In the genomic region with DNA sequence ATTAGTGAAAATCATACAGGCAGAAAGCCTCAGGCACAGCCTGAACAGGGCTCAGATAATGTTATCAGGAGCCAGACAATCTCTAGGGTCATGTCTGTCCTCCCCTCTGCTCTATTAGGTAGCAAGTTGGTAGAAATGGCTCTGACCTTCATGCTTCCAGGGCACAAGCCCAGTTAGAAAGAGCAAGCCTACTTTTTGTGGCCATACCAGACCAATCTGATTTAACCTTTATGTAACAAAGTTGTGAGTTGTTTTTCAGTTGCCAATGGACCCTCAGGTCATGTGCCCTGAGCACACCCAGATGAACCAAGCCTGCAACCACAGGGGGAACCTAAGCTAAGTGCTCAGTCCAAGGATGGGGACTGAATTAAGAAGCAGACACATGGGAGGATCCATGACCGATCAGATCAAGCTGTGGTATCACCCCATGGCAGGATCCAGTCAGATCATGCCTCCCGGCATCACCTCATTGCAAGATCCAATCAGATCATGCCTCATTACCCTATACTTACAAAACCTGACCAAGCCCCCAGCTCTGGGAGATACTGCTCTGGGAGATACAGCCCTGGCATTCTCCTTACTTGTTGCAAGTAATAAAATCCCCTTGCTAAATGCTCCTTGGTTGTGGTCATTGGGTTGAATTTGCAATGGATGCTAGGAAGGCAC, we compare ENCODE assay signal across 1 cellular context.
TF ChIP-seq lines count a peak whose summit lies in the region.

No MANE protein-coding gene starts in this region.

TF ChIP-seq in K562, 482 proteins besides CTCF, POLR2A, EP300 and RAD21 (continued from another document and continues in another):
- no peak for TF ChIP-seq NKRF (IDR thresholded peaks at IDR 0.05; ENCODE audit: borderline replicate concordance)
- TF ChIP-seq PRMT5 (CRISPR knock-in tag; IDR thresholded peaks at IDR 0.05): no peak
- TF ChIP-seq, protein P1, sequence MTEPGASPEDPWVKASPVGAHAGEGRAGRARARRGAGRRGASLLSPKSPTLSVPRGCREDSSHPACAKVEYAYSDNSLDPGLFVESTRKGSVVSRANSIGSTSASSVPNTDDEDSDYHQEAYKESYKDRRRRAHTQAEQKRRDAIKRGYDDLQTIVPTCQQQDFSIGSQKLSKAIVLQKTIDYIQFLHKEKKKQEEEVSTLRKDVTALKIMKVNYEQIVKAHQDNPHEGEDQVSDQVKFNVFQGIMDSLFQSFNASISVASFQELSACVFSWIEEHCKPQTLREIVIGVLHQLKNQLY (CRISPR knock-in tag; conservative IDR thresholded peaks at IDR 0.05): no peak
- peak; percentile 55; the same call in 1 of the 2 replicates for TF ChIP-seq L3MBTL2 (IDR thresholded peaks at IDR 0.05)
- TF ChIP-seq PHB (CRISPR knock-in tag; IDR thresholded peaks at IDR 0.05): no peak
- no peak for TF ChIP-seq TFAM (CRISPR knock-in tag; conservative IDR thresholded peaks at IDR 0.05)
- no peak for TF ChIP-seq SP2 (IDR thresholded peaks at IDR 0.05; ENCODE audit: extremely low read depth, low read depth, low read length, poor library complexity, severe bottlenecking)
- peak; percentile 47 for TF ChIP-seq TAL1 (IDR thresholded peaks at IDR 0.05)
- TF ChIP-seq ATF7 (IDR thresholded peaks at IDR 0.05): peak; percentile 55; the same call in 1 of the 2 replicates
- TF ChIP-seq ZNF140 (CRISPR knock-in tag; IDR thresholded peaks at IDR 0.05): no peak
- TF ChIP-seq SRSF7 (optimal IDR thresholded peaks at IDR 0.05; ENCODE audit: low read depth, low read length): no peak
- TF ChIP-seq, protein P2, sequence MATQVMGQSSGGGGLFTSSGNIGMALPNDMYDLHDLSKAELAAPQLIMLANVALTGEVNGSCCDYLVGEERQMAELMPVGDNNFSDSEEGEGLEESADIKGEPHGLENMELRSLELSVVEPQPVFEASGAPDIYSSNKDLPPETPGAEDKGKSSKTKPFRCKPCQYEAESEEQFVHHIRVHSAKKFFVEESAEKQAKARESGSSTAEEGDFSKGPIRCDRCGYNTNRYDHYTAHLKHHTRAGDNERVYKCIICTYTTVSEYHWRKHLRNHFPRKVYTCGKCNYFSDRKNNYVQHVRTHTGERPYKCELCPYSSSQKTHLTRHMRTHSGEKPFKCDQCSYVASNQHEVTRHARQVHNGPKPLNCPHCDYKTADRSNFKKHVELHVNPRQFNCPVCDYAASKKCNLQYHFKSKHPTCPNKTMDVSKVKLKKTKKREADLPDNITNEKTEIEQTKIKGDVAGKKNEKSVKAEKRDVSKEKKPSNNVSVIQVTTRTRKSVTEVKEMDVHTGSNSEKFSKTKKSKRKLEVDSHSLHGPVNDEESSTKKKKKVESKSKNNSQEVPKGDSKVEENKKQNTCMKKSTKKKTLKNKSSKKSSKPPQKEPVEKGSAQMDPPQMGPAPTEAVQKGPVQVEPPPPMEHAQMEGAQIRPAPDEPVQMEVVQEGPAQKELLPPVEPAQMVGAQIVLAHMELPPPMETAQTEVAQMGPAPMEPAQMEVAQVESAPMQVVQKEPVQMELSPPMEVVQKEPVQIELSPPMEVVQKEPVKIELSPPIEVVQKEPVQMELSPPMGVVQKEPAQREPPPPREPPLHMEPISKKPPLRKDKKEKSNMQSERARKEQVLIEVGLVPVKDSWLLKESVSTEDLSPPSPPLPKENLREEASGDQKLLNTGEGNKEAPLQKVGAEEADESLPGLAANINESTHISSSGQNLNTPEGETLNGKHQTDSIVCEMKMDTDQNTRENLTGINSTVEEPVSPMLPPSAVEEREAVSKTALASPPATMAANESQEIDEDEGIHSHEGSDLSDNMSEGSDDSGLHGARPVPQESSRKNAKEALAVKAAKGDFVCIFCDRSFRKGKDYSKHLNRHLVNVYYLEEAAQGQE (CRISPR knock-in tag; IDR thresholded peaks at IDR 0.05; ENCODE audit: low read depth): no peak
- peak; percentile 54; the same call in 1 of the 2 replicates for TF ChIP-seq CC2D1A (IDR thresholded peaks at IDR 0.05)
- TF ChIP-seq MTA1 (IDR thresholded peaks at IDR 0.05; ENCODE audit: borderline replicate concordance): no peak; the same call in 1 of the 2 replicates
- TF ChIP-seq RBFOX2 (IDR thresholded peaks at IDR 0.05; ENCODE audit: low read depth, low read length): 0 out of 2 replicates have a peak, but pooled peaks have one; percentile 17
- no peak for TF ChIP-seq MECOM (CRISPR knock-in tag; IDR thresholded peaks at IDR 0.05)
- TF ChIP-seq BDP1 (IDR thresholded peaks at IDR 0.05; ENCODE audit: insufficient read depth, insufficient read length): no peak
- peak; percentile 9 for TF ChIP-seq MEIS2 (IDR thresholded peaks at IDR 0.05; ENCODE audit: partially characterized antibody)
- peak; percentile 48; the same call in 1 of the 2 replicates for TF ChIP-seq MYC (IDR thresholded peaks at IDR 0.05; ENCODE audit: low read depth, low read length)
- no peak for TF ChIP-seq MYC (CRISPR knock-in tag; IDR thresholded peaks at IDR 0.05; ENCODE audit: borderline replicate concordance, low read depth)
- TF ChIP-seq SMARCA4 (IDR thresholded peaks at IDR 0.05): 0 out of 2 replicates have a peak, but pooled peaks have one; percentile 27
- TF ChIP-seq, protein P3, sequence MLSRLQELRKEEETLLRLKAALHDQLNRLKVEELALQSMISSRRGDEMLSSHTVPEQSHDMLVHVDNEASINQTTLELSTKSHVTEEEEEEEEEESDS (CRISPR knock-in tag; IDR thresholded peaks at IDR 0.05): no peak
- TF ChIP-seq RCOR1 (IDR thresholded peaks at IDR 0.05; ENCODE audit: borderline replicate concordance in 1 of 2, low read depth in 2 of 2, low read length in 2 of 2): peak in 1 of 2 experiments; percentile 13; a peak in 1 of 4 replicates
- TF ChIP-seq, protein P4, sequence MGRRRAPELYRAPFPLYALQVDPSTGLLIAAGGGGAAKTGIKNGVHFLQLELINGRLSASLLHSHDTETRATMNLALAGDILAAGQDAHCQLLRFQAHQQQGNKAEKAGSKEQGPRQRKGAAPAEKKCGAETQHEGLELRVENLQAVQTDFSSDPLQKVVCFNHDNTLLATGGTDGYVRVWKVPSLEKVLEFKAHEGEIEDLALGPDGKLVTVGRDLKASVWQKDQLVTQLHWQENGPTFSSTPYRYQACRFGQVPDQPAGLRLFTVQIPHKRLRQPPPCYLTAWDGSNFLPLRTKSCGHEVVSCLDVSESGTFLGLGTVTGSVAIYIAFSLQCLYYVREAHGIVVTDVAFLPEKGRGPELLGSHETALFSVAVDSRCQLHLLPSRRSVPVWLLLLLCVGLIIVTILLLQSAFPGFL (CRISPR knock-in tag; IDR thresholded peaks at IDR 0.05): 0 out of 2 replicates have a peak, but pooled peaks have one; percentile 34
- TF ChIP-seq NFIC (IDR thresholded peaks at IDR 0.05): 0 out of 2 replicates have a peak, but pooled peaks have one; percentile 2
- TF ChIP-seq, protein P5, sequence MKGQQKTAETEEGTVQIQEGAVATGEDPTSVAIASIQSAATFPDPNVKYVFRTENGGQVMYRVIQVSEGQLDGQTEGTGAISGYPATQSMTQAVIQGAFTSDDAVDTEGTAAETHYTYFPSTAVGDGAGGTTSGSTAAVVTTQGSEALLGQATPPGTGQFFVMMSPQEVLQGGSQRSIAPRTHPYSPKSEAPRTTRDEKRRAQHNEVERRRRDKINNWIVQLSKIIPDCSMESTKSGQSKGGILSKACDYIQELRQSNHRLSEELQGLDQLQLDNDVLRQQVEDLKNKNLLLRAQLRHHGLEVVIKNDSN (CRISPR knock-in tag; IDR thresholded peaks at IDR 0.05): peak; percentile 71
- peak in 1 of 2 experiments; percentile 56; a peak in 1 of 4 replicates for TF ChIP-seq TRIM24 (IDR thresholded peaks at IDR 0.05)
- TF ChIP-seq, protein P6, sequence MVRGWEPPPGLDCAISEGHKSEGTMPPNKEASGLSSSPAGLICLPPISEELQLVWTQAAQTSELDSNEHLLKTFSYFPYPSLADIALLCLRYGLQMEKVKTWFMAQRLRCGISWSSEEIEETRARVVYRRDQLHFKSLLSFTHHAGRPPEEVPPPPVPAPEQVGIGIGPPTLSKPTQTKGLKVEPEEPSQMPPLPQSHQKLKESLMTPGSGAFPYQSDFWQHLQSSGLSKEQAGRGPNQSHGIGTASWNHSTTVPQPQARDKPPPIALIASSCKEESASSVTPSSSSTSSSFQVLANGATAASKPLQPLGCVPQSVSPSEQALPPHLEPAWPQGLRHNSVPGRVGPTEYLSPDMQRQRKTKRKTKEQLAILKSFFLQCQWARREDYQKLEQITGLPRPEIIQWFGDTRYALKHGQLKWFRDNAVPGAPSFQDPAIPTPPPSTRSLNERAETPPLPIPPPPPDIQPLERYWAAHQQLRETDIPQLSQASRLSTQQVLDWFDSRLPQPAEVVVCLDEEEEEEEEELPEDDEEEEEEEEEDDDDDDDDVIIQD (CRISPR knock-in tag; IDR thresholded peaks at IDR 0.05): no peak
- TF ChIP-seq, protein P7, sequence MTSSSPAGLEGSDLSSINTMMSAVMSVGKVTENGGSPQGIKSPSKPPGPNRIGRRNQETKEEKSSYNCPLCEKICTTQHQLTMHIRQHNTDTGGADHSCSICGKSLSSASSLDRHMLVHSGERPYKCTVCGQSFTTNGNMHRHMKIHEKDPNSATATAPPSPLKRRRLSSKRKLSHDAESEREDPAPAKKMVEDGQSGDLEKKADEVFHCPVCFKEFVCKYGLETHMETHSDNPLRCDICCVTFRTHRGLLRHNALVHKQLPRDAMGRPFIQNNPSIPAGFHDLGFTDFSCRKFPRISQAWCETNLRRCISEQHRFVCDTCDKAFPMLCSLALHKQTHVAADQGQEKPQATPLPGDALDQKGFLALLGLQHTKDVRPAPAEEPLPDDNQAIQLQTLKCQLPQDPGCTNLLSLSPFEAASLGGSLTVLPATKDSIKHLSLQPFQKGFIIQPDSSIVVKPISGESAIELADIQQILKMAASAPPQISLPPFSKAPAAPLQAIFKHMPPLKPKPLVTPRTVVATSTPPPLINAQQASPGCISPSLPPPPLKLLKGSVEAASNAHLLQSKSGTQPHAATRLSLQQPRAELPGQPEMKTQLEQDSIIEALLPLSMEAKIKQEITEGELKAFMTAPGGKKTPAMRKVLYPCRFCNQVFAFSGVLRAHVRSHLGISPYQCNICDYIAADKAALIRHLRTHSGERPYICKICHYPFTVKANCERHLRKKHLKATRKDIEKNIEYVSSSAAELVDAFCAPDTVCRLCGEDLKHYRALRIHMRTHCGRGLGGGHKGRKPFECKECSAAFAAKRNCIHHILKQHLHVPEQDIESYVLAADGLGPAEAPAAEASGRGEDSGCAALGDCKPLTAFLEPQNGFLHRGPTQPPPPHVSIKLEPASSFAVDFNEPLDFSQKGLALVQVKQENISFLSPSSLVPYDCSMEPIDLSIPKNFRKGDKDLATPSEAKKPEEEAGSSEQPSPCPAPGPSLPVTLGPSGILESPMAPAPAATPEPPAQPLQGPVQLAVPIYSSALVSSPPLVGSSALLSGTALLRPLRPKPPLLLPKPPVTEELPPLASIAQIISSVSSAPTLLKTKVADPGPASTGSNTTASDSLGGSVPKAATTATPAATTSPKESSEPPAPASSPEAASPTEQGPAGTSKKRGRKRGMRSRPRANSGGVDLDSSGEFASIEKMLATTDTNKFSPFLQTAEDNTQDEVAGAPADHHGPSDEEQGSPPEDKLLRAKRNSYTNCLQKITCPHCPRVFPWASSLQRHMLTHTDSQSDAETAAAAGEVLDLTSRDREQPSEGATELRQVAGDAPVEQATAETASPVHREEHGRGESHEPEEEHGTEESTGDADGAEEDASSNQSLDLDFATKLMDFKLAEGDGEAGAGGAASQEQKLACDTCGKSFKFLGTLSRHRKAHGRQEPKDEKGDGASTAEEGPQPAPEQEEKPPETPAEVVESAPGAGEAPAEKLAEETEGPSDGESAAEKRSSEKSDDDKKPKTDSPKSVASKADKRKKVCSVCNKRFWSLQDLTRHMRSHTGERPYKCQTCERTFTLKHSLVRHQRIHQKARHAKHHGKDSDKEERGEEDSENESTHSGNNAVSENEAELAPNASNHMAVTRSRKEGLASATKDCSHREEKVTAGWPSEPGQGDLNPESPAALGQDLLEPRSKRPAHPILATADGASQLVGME (CRISPR knock-in tag; IDR thresholded peaks at IDR 0.05): no peak
- TF ChIP-seq, protein P8, sequence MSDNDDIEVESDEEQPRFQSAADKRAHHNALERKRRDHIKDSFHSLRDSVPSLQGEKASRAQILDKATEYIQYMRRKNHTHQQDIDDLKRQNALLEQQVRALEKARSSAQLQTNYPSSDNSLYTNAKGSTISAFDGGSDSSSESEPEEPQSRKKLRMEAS (CRISPR knock-in tag; IDR thresholded peaks at IDR 0.05): peak; percentile 27; the same call in 1 of the 2 replicates
- TF ChIP-seq HOXB6 (CRISPR knock-in tag; IDR thresholded peaks at IDR 0.05; ENCODE audit: borderline replicate concordance): no peak
- peak; percentile 21; the same call in 1 of the 2 replicates for TF ChIP-seq PML (IDR thresholded peaks at IDR 0.05; ENCODE audit: low read length)
- TF ChIP-seq MTA3 (IDR thresholded peaks at IDR 0.05; ENCODE audit: borderline replicate concordance): 0 out of 2 replicates have a peak, but pooled peaks have one; percentile 57
- TF ChIP-seq ZNF311 (CRISPR knock-in tag; IDR thresholded peaks at IDR 0.05): no peak
- TF ChIP-seq SOX6 (IDR thresholded peaks at IDR 0.05): peak; percentile 56; the same call in 1 of the 2 replicates
- TF ChIP-seq ATF1 (CRISPR knock-in tag; IDR thresholded peaks at IDR 0.05): no peak
- peak; percentile 36; the same call in 1 of the 2 replicates for TF ChIP-seq ATF1 (tag; IDR thresholded peaks at IDR 0.05)
- no peak for TF ChIP-seq NFIX (CRISPR knock-in tag; IDR thresholded peaks at IDR 0.05; ENCODE audit: low read depth)
- no peak for TF ChIP-seq STAT5B (CRISPR knock-in tag; IDR thresholded peaks at IDR 0.05)
- 0 out of 4 replicates have a peak, but pooled peaks of 1 of the 2 experiments have one; percentile 23 for TF ChIP-seq NRF1 (conservative IDR thresholded peaks at IDR 0.05 in 1 of 2, IDR thresholded peaks at IDR 0.05 in 1 of 2)
- TF ChIP-seq HDAC6 (IDR thresholded peaks at IDR 0.05; ENCODE audit: low read depth, low read length): no peak
- no peak for TF ChIP-seq NR4A1 (CRISPR knock-in tag; IDR thresholded peaks at IDR 0.05)
- TF ChIP-seq NR4A1 (tag; IDR thresholded peaks at IDR 0.05): peak; percentile 72
- TF ChIP-seq CSDE1 (IDR thresholded peaks at IDR 0.05): no peak
- TF ChIP-seq IRF9 (tag; IDR thresholded peaks at IDR 0.05): 0 out of 2 replicates have a peak, but pooled peaks have one; percentile 48
